1 cellular context compared by ENCODE assay signal in genomic region chr16:71758293-71758760, GRCh38.
TF ChIP-seq lines count a peak whose summit lies in the region.

No MANE protein-coding gene starts in this region.

TF ChIP-seq in HepG2, 621 proteins besides CTCF, POLR2A, EP300 and RAD21 (continued from another document and continues in another):
- TF ChIP-seq ZBTB37 (CRISPR knock-in tag; IDR thresholded peaks at IDR 0.05) (no peak), ZNF724P (CRISPR knock-in tag; IDR thresholded peaks at IDR 0.05; ENCODE audit: borderline replicate concordance) (no peak), YEATS2 (CRISPR knock-in tag; IDR thresholded peaks at IDR 0.05; ENCODE audit: borderline replicate concordance) (no peak), NFE2L2 (IDR thresholded peaks at IDR 0.05; ENCODE audit: low read length) (no peak), HDAC2 (CRISPR knock-in tag; IDR thresholded peaks at IDR 0.05) (no peak; the same call in 1 of the 2 replicates), TBP (CRISPR knock-in tag; IDR thresholded peaks at IDR 0.05) (no peak), RORA (CRISPR knock-in tag; IDR thresholded peaks at IDR 0.05) (no peak), ZBTB34 (CRISPR knock-in tag; IDR thresholded peaks at IDR 0.05) (no peak), NFYB (CRISPR knock-in tag; IDR thresholded peaks at IDR 0.05) (no peak), CERS6 (CRISPR knock-in tag; IDR thresholded peaks at IDR 0.05) (no peak), ZNF451 (CRISPR knock-in tag; IDR thresholded peaks at IDR 0.05) (no peak), ZNF580 (CRISPR knock-in tag; IDR thresholded peaks at IDR 0.05; ENCODE audit: borderline replicate concordance, low read depth) (no peak), TCF12 (IDR thresholded peaks at IDR 0.05) (no peak), TCF12 (CRISPR knock-in tag; IDR thresholded peaks at IDR 0.05) (no peak), MTERF4 (CRISPR knock-in tag; IDR thresholded peaks at IDR 0.05) (no peak), ZNF557 (CRISPR knock-in tag; IDR thresholded peaks at IDR 0.05) (no peak), ZBTB3 (CRISPR knock-in tag; IDR thresholded peaks at IDR 0.05; ENCODE audit: borderline replicate concordance, low read depth) (no peak), TAF1 (CRISPR knock-in tag; IDR thresholded peaks at IDR 0.05) (no peak), TP53 (CRISPR knock-in tag; conservative IDR thresholded peaks at IDR 0.05) (no peak), SP140L (CRISPR knock-in tag; IDR thresholded peaks at IDR 0.05; ENCODE audit: borderline replicate concordance) (no peak), E2F5 (CRISPR knock-in tag; conservative IDR thresholded peaks at IDR 0.05) (no peak), HNRNPH1 (optimal IDR thresholded peaks at IDR 0.05; ENCODE audit: low read depth, low read length) (no peak), ZNF343 (CRISPR knock-in tag; IDR thresholded peaks at IDR 0.05) (no peak), GABPA (IDR thresholded peaks at IDR 0.05; ENCODE audit: low read depth, low read length) (no peak), GABPA (CRISPR knock-in tag; IDR thresholded peaks at IDR 0.05; ENCODE audit: low read depth) (no peak), ZNF776 (CRISPR knock-in tag; IDR thresholded peaks at IDR 0.05) (no peak), ESRRA (CRISPR knock-in tag; IDR thresholded peaks at IDR 0.05; ENCODE audit: low read depth) (no peak), FUBP1 (CRISPR knock-in tag; IDR thresholded peaks at IDR 0.05; ENCODE audit: borderline replicate concordance) (no peak), HNF1B (CRISPR knock-in tag; IDR thresholded peaks at IDR 0.05) (no peak), FOXJ3 (CRISPR knock-in tag; IDR thresholded peaks at IDR 0.05; ENCODE audit: borderline replicate concordance) (no peak), SAFB2 (CRISPR knock-in tag; IDR thresholded peaks at IDR 0.05; ENCODE audit: borderline replicate concordance, low read depth) (no peak), ASH2L (IDR thresholded peaks at IDR 0.05; ENCODE audit: insufficient read length, low read depth, low read length) (no peak), ZNF274 (CRISPR knock-in tag; IDR thresholded peaks at IDR 0.05) (no peak), NFE2 (CRISPR knock-in tag; IDR thresholded peaks at IDR 0.05) (no peak), ZNF703 (CRISPR knock-in tag; IDR thresholded peaks at IDR 0.05; ENCODE audit: borderline replicate concordance) (no peak), GLMP (CRISPR knock-in tag; IDR thresholded peaks at IDR 0.05; ENCODE audit: borderline replicate concordance) (no peak), ZNF234 (CRISPR knock-in tag; conservative IDR thresholded peaks at IDR 0.05) (no peak), ATAD3A (CRISPR knock-in tag; IDR thresholded peaks at IDR 0.05) (no peak), MAF1 (CRISPR knock-in tag; IDR thresholded peaks at IDR 0.05; ENCODE audit: borderline replicate concordance) (no peak), HMGA1 (CRISPR knock-in tag; conservative IDR thresholded peaks at IDR 0.05) (no peak), HOXA3 (CRISPR knock-in tag; IDR thresholded peaks at IDR 0.05) (no peak), ARID5B (CRISPR knock-in tag; IDR thresholded peaks at IDR 0.05) (peak; percentile 55), HMGXB4 (CRISPR knock-in tag; IDR thresholded peaks at IDR 0.05; ENCODE audit: borderline replicate concordance in 1 of 2, low read depth in 1 of 2) (no peak), KLF15 (CRISPR knock-in tag; IDR thresholded peaks at IDR 0.05; ENCODE audit: borderline replicate concordance) (no peak), CSRNP1 (CRISPR knock-in tag; IDR thresholded peaks at IDR 0.05) (no peak), ZFP36L2 (CRISPR knock-in tag; IDR thresholded peaks at IDR 0.05) (no peak), ARNT2 (CRISPR knock-in tag; IDR thresholded peaks at IDR 0.05; ENCODE audit: low read depth) (no peak), ZSCAN29 (CRISPR knock-in tag; conservative IDR thresholded peaks at IDR 0.05) (no peak)
